In genomic region chr3:184582583-184582982, GRCh38 we compare ENCODE assay signal across 9 cellular contexts. TPM values are rescaled to one million over a fixed set of nuclear protein-coding genes. Genes with fewer than 3 reads are reported as not detected.
DNase-seq lines count a peak whose midpoint lies in the region; ATAC-seq, FAIRE-seq and TF ChIP-seq lines count a peak whose summit lies in the region.
"Had no signal": no experiment of that assay in that cellular context is flagged by ENCODE, and none has a peak within 500 bp of the region (broad histone marks: within the 10 kb centered on the region; RNA-seq: fewer than 3 reads in every experiment).

No MANE protein-coding gene starts in this region.

- H2BK12ac ChIP-seq in H1 (ENCODE audit: low read depth, low read length) = peak overlapping the region; percentile 79; the same call in 1 of the 2 replicates

- H3K4me3 Mint-ChIP-seq in activated CD4-positive, alpha-beta T cell treated with anti-CD3 and anti-CD28 coated beads for 36 hours = peak overlapping the region; percentile 43

- H4K91ac ChIP-seq in H1 (replicated peaks; ENCODE audit: insufficient read length, low read length) = no peak overlapping the region

- H2BK20ac ChIP-seq in H1 (ENCODE audit: low read length) = no peak overlapping the region

- no peak overlapping the region for H3K27ac Mint-ChIP-seq in activated CD4-positive, alpha-beta T cell treated with anti-CD3 and anti-CD28 coated beads for 36 hours

- H3K36me3 Mint-ChIP-seq in activated CD4-positive, alpha-beta T cell treated with anti-CD3 and anti-CD28 coated beads for 36 hours (ENCODE audit: low read depth) = no peaks in the 10 kb centered on the region

- no peak for TF ChIP-seq POLR2A in H1 (IDR thresholded peaks at IDR 0.05; ENCODE audit: control extremely low read depth in 1 of 2, low read depth in 2 of 2, low read length in 2 of 2)
- no peak for TF ChIP-seq POLR2A in tibial nerve (IDR thresholded peaks at IDR 0.05)

- H3K4me1 Mint-ChIP-seq in activated CD4-positive, alpha-beta T cell treated with anti-CD3 and anti-CD28 coated beads for 36 hours = peaks cover 4% of the 10 kb centered on the region

- peaks cover 17% of the 10 kb centered on the region for H3K23me2 ChIP-seq in H1 (ENCODE audit: low read depth, low read length)

- 7% methylated on average over 6 of the region's 6 CpGs; no CpG with 5 or more reads in 1 of the 2 experiments for WGBS in H1 (ENCODE audit: extremely low coverage in 1 of 2, insufficient coverage in 1 of 2, insufficient read length in 1 of 2, insufficient replicate concordance in 2 of 2, low coverage in 1 of 2, low lambda C conversion rate in 2 of 2, missing lambda C conversion rate in 1 of 2), 2 experiments
- no CpG with 5 or more reads among the region's 6 CpGs for WGBS in mesendoderm (ENCODE audit: extremely low coverage, insufficient coverage, low lambda C conversion rate)
- WGBS in tibial nerve, 2 donors = 16 to 37% methylated on average over 6 of the region's 6 CpGs

- H2BK120ac ChIP-seq in H1 (replicated peaks; ENCODE audit: low read depth, low read length) = no peak overlapping the region
- H2BK120ac ChIP-seq in mesendoderm (ENCODE audit: low read depth, low read length) = no peak overlapping the region

- no peaks in the 10 kb centered on the region for H3K36me3 ChIP-seq in H1 (ENCODE audit: control insufficient read depth in 2 of 4, insufficient read depth in 4 of 4, low read length in 3 of 4)
- H3K36me3 ChIP-seq in mesendoderm (ENCODE audit: control insufficient read depth, insufficient read depth, low read length) = peaks cover 13% of the 10 kb centered on the region
- H3K36me3 ChIP-seq in tibial nerve = peaks cover 0 to 45% (median 7%) of the 10 kb centered on the region in 3 donors

- TF ChIP-seq CTCF in H1 (IDR thresholded peaks at IDR 0.05; ENCODE audit: control extremely low read depth in 1 of 3, insufficient read depth in 1 of 3, low read depth in 1 of 3, low read length in 3 of 3) (no peak), tibial nerve (IDR thresholded peaks at IDR 0.05) (no peak)

- peak; percentile 83 for FAIRE-seq in H1 (lab: Jason Lieb, UNC)

- H4K5ac ChIP-seq in H1 (ENCODE audit: insufficient read length, low read depth, low read length) = no peak overlapping the region
- no peak overlapping the region for H4K5ac ChIP-seq in mesendoderm (ENCODE audit: low read length)

- H3K9me3 ChIP-seq in H1 (ENCODE audit: insufficient read depth in 2 of 2, low read depth in 1 of 2, low read length in 1 of 2) = no peaks in the 10 kb centered on the region
- no peaks in the 10 kb centered on the region for H3K9me3 ChIP-seq in tibial nerve

- peak overlapping the region; percentile 44 to 71 (median 52); a peak in 6 of 8 replicates for H3K4me3 ChIP-seq in H1 (ENCODE audit: extremely low read depth in 1 of 4, insufficient read depth in 2 of 4, low read depth in 3 of 4, low read length in 4 of 4)
- H3K4me3 ChIP-seq in mesendoderm (ENCODE audit: low read length) = no peak overlapping the region
- peak overlapping the region; percentile 34 to 58 (median 40) for H3K4me3 ChIP-seq in tibial nerve

- H3K79me2 ChIP-seq in H1 (ENCODE audit: control insufficient read depth in 1 of 2, insufficient read depth in 2 of 2, low read length in 2 of 2) (no peaks in the 10 kb centered on the region), mesendoderm (ENCODE audit: control insufficient read depth, insufficient read depth, low read length) (no peaks in the 10 kb centered on the region)

- H3K79me1 ChIP-seq in H1 (ENCODE audit: low read depth, low read length) (no peaks in the 10 kb centered on the region; the same call in 1 of the 2 replicates), mesendoderm (ENCODE audit: low read length) (no peaks in the 10 kb centered on the region)

- peaks cover 0 to 28% (median 20%) of the 10 kb centered on the region in 4 experiments; a peak in 6 of 7 replicates for H3K4me1 ChIP-seq in H1 (replicated peaks in 1 of 4; ENCODE audit: control insufficient read depth in 3 of 4, insufficient read depth in 4 of 4, low read length in 3 of 4)
- peaks cover 14% of the 10 kb centered on the region for H3K4me1 ChIP-seq in mesendoderm (ENCODE audit: control insufficient read depth, low read depth, low read length)
- peaks cover 0 to 72% (median 13%) of the 10 kb centered on the region in 4 donors for H3K4me1 ChIP-seq in tibial nerve

- H3K56ac ChIP-seq in H1 (replicated peaks; ENCODE audit: insufficient read length, low read depth, low read length) = no peak overlapping the region
- peak overlapping the region; percentile 90 for H3K56ac ChIP-seq in mesendoderm (ENCODE audit: low read length)

- intact Hi-C loops in activated CD4-positive, alpha-beta T cell treated with anti-CD3 and anti-CD28 coated beads for 36 hours (cut with DNase I, micrococcal nuclease) = no loop called here

- H3K4me2 ChIP-seq in H1 (ENCODE audit: insufficient read depth in 1 of 2, low read depth in 2 of 2, low read length in 2 of 2) = peak overlapping the region; percentile 98 to 99
- peak overlapping the region; percentile 82 for H3K4me2 ChIP-seq in mesendoderm (ENCODE audit: low read length)

- ATAC-seq in activated CD4-positive, alpha-beta T cell treated with anti-CD3 and anti-CD28 coated beads for 36 hours = no peak
- ATAC-seq in HG02759 (IDR thresholded peaks at IDR 0.05; ENCODE audit: unreplicated experiment) (no peak), HG02981 (IDR thresholded peaks at IDR 0.05; ENCODE audit: unreplicated experiment) (no peak), GM18858 (IDR thresholded peaks at IDR 0.05; ENCODE audit: unreplicated experiment) (no peak)

- TF ChIP-seq RAD21 in H1 (IDR thresholded peaks at IDR 0.05 in 1 of 2, conservative IDR thresholded peaks at IDR 0.05 in 1 of 2; ENCODE audit: low read depth in 2 of 2, low read length in 2 of 2) = no peak

- POLR2A ChIA-PET in activated CD4-positive, alpha-beta T cell treated with anti-CD3 and anti-CD28 coated beads for 36 hours (lab: Charles Lee) = no interaction called here
- POLR2A ChIA-PET in H1 (lab: Charles Lee; ENCODE audit: partially characterized antibody) = interaction anchor here (0.8 to 6.5 kb wide), 11 partner anchors 8 to 199 kb away, joined by 3 to 46 read pairs (median 6); partner anchors contain the start of genes EPHB3 and MAGEF1

- H3K9me3 Mint-ChIP-seq in activated CD4-positive, alpha-beta T cell treated with anti-CD3 and anti-CD28 coated beads for 36 hours (ENCODE audit: low read depth) = no peaks in the 10 kb centered on the region

- H3K23ac ChIP-seq in H1 (ENCODE audit: insufficient read length) (no peak overlapping the region), mesendoderm (ENCODE audit: low read length) (no peak overlapping the region)

- TF ChIP-seq EP300 in H1 (IDR thresholded peaks at IDR 0.05; ENCODE audit: borderline replicate concordance in 1 of 2, low read depth in 2 of 2, low read length in 2 of 2) = no peak
- TF ChIP-seq EP300 in tibial nerve (IDR thresholded peaks at IDR 0.05) = no peak

- no peaks in the 10 kb centered on the region for H4K20me1 ChIP-seq in H1 (replicated peaks in 1 of 2; ENCODE audit: control insufficient read depth in 1 of 2, insufficient read depth in 2 of 2, low read length in 2 of 2)

- no peak overlapping the region for H2AK5ac ChIP-seq in H1 (ENCODE audit: low read depth, low read length)
- H2AK5ac ChIP-seq in mesendoderm (ENCODE audit: low read length) = no peak overlapping the region

- H4K8ac ChIP-seq in H1 (ENCODE audit: extremely low read depth, insufficient read depth, low read length) (no peak overlapping the region), mesendoderm (ENCODE audit: low read depth, low read length) (no peak overlapping the region)

- H3K9ac ChIP-seq in H1 (replicated peaks in 1 of 4; ENCODE audit: extremely low read depth in 1 of 4, low read depth in 3 of 4, low read length in 3 of 4) (no peak overlapping the region), mesendoderm (ENCODE audit: low read length) (peak overlapping the region; percentile 88)

- DNase-seq in activated CD4-positive, alpha-beta T cell treated with anti-CD3 and anti-CD28 coated beads for 36 hours = no peak
- no peak for DNase-seq in activated CD4-positive, alpha-beta T cell treated with anti-CD3 and anti-CD28 coated beads for 1 hour
- DNase-seq in H1 (ENCODE audit: low read depth in 1 of 2, low spot score in 2 of 2) (peak in 1 of 2 experiments; percentile 72), mesendoderm (peak; percentile 95), tibial nerve (ENCODE audit: low spot score in 2 of 2) (no peak)
- DNase-seq: central memory CD4-positive, alpha-beta T cell had no signal

- no peak overlapping the region for H3K27ac ChIP-seq in H1 (ENCODE audit: low read depth, low read length)
- H3K27ac ChIP-seq in mesendoderm (ENCODE audit: low read depth, low read length) = peak overlapping the region; percentile 65
- H3K27ac ChIP-seq in tibial nerve = peak overlapping the region; percentile 40 to 84 (median 66)

- H3K27me3 ChIP-seq in H1 (replicated peaks in 1 of 4; ENCODE audit: control insufficient read depth in 3 of 4, extremely low read depth in 1 of 4, insufficient read depth in 3 of 4, low read length in 3 of 4) (peaks cover 8 to 54% (median 48%) of the 10 kb centered on the region in 4 experiments), mesendoderm (ENCODE audit: insufficient read depth, low read length, poor library complexity) (no peaks in the 10 kb centered on the region), tibial nerve (no peaks in the 10 kb centered on the region)

- CTCF ChIA-PET in activated CD4-positive, alpha-beta T cell treated with anti-CD3 and anti-CD28 coated beads for 36 hours (lab: Charles Lee) = interaction anchor here (1.2 kb wide), 1 partner anchor 25 kb away, joined by 5 read pairs; no protein-coding TSS in a partner anchor
- CTCF ChIA-PET in H1 (lab: Charles Lee; ENCODE audit: partially characterized antibody) = interaction anchor here (0.5 to 5.9 kb wide), 18 partner anchors 8 to 467 kb away, joined by 3 to 51 read pairs (median 5); no protein-coding TSS in a partner anchor

- peaks cover 15% of the 10 kb centered on the region for H3K27me3 Mint-ChIP-seq in activated CD4-positive, alpha-beta T cell treated with anti-CD3 and anti-CD28 coated beads for 36 hours

- H3K18ac ChIP-seq in H1 (ENCODE audit: extremely low read depth, low read length) = peak overlapping the region; percentile 0; the same call in 1 of the 2 replicates
- H3K18ac ChIP-seq in mesendoderm (ENCODE audit: low read length) = peak overlapping the region; percentile 85

- H2BK5ac ChIP-seq in H1 (ENCODE audit: low read depth, low read length) = no peak overlapping the region
- H2BK5ac ChIP-seq in mesendoderm (ENCODE audit: low read length) = no peak overlapping the region

- no peak overlapping the region for H3K4ac ChIP-seq in H1 (replicated peaks; ENCODE audit: insufficient read length, low read depth, low read length)
- no peak overlapping the region for H3K4ac ChIP-seq in mesendoderm (ENCODE audit: low read depth, low read length)

- no peak overlapping the region for H3K14ac ChIP-seq in H1 (ENCODE audit: insufficient read length)

- no peak overlapping the region for H2AFZ ChIP-seq in H1 (ENCODE audit: low read length)

- peak overlapping the region; percentile 95; the same call in 1 of the 2 replicates for H2BK15ac ChIP-seq in H1 (ENCODE audit: low read length)
- no peak overlapping the region for H2BK15ac ChIP-seq in mesendoderm (replicated peaks; ENCODE audit: low read depth)

RNA-seq across cellular contexts. Expression of gene EPHB3, which starts 21.0 kb away (rescaled TPM):
- total RNA-seq in activated CD4-positive, alpha-beta T cell treated with anti-CD3 and anti-CD28 coated beads for 36 hours = not detected
- 0.80 and 0.91 TPM in 2 replicates for total RNA-seq in H1 (2021; fragmentation: NEBNext Ultra II Directional; extraction: Animal tissue kit (Norgen Biotek cat#: 25700))
- 0.41 and 0.82 TPM in 2 replicates for polyA plus RNA-seq in H1 (2011; rRNA removed)
- polyA plus RNA-seq in H1 (2011; cell fraction: cytosol; rRNA removed) = 0.61 TPM
- polyA plus RNA-seq in H1 (2011; cell fraction: nucleus; rRNA removed) = 1.5 TPM
- 0.83 to 1.3 TPM (median 1.0 TPM) in 4 replicates for polyA plus RNA-seq in H1 (2012, experiment 1 of 2)
- 1.2 TPM for polyA plus RNA-seq in H1 (2012, experiment 2 of 2)
- polyA plus RNA-seq in H1 (2013, experiment 1 of 2) = 0.55 TPM
- polyA plus RNA-seq in H1 (2013, experiment 2 of 2) = 0.46 TPM
- 0.78 and 1.8 TPM in 2 replicates for polyA minus RNA-seq in H1 (2011; rRNA and poly(A)+ RNA removed)
- polyA minus RNA-seq in H1 (2011; cell fraction: cytosol; rRNA and poly(A)+ RNA removed) = 1.8 TPM
- polyA minus RNA-seq in H1 (2011; cell fraction: nucleus; rRNA and poly(A)+ RNA removed) = 0.40 TPM
- polyA plus RNA-seq in mesendoderm (2013, experiment 1 of 2) = 2.4 TPM
- 1.9 TPM for polyA plus RNA-seq in mesendoderm (2013, experiment 2 of 2)
- 10 to 100 TPM in 1 of 4 donors, 1 to 10 TPM in 3; 4.8 to 13.8 (median 5.9) TPM for total RNA-seq in tibial nerve
